In the genomic region with DNA sequence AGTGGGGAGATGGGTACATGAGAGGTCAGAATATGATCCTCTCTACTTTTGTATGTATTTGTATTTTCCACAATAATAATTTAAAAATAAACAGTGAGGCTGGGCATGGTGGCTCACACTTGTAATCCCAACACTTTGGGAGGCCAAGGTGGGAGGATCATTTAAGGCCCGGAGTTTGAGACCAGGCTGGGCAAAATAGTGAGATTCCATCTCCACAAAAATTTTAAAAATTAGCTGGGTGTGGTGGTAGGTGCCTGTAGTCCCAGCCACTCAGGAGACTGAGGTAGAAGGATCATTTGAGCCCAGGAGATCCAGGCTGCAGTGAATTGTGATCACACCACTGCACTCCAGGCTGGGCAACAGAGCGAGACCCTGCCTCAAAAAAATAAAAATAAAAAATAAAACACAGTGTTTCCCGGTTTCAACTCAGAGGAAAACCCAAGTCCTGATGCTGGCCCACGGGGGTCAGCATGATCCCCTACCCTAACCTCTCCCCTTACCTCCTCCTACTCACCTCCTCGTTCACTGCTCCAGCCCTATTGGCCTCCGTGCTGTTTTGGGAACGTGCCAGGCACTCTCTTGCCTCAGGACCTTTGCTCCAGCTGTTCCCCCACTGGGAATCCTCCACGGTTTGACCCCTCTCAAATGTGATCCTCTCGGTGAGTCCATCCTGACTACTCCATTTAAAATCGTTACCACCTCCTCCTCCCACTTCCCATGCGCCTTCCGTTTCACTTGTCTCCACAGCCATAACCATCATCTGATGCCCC, we compare ENCODE assay signal across 24 cellular contexts. TPM values are rescaled to one million over a fixed set of nuclear protein-coding genes. Genes with fewer than 3 reads are reported as not detected.
DNase-seq lines count a peak whose midpoint lies in the region; ATAC-seq and TF ChIP-seq lines count a peak whose summit lies in the region.
"Had no signal": no experiment of that assay in that cellular context is flagged by ENCODE, and none has a peak within 500 bp of the region (broad histone marks: within the 10 kb centered on the region; RNA-seq: fewer than 3 reads in every experiment).

No MANE protein-coding gene starts in this region.

- intact Hi-C loops in activated T-helper 1 cell treated with anti-CD3 and anti-CD28 coated beads, Interleukin-12 subunit alpha, Interleukin-12 subunit beta, Interleukin-2, Interleukin-4 antibody, amounts not matched to agents 30 ng/mL and 10 ng/mL and 1 ng/mL, durations not matched to agents 14 hours and 24 hours and 36 hours (cut with micrococcal nuclease): no loop called here
- intact Hi-C loops in lower lobe of right lung (cut with DNase I) (no loop called here), spleen (cut with DNase I; ENCODE audit: low total_unique reads) (no loop called here)

- no peaks in the 10 kb centered on the region for H3K36me3 Mint-ChIP-seq in activated T-helper 1 cell treated with anti-CD3 and anti-CD28 coated beads, Interleukin-12 subunit alpha, Interleukin-12 subunit beta, Interleukin-2, Interleukin-4 antibody, amounts not matched to agents 30 ng/mL and 10 ng/mL and 1 ng/mL, durations not matched to agents 14 hours and 24 hours and 36 hours (ENCODE audit: low read depth)
- H3K36me3 Mint-ChIP-seq in WTC11: no peaks in the 10 kb centered on the region

- DNase-seq in SJCRH30: peak; percentile 14 to 44
- DNase-seq in activated T-helper 1 cell treated with anti-CD3 and anti-CD28 coated beads, Interleukin-12 subunit alpha, Interleukin-12 subunit beta, Interleukin-2, Interleukin-4 antibody, amounts not matched to agents 30 ng/mL and 10 ng/mL and 1 ng/mL, durations not matched to agents 14 hours and 24 hours and 36 hours (ENCODE audit: low spot score): no peak
- DNase-seq in lower lobe of right lung: peak; percentile 19
- DNase-seq in spleen: peak; percentile 28
- no peak for DNase-seq in WTC11 (ENCODE audit: low spot score)
- no peak for DNase-seq in mucosa of gallbladder (ENCODE audit: low spot score)
- DNase-seq in NCI-H510A treated with DMSO at 0.1 percent for 48 hours (lab: John Stamatoyannopoulos, UW): no peak
- DNase-seq: activated CD4-positive, alpha-beta memory T cell treated with anti-CD3 and anti-CD28 coated beads for 36 hours; activated CD4-positive, CD25-positive, alpha-beta regulatory T cell; DMS79; effector CD4-positive, alpha-beta T cell; GF-D8; NCI-H1048; NCI-H187; NCI-H526; NK-92 treated with Interleukin-12 subunit alpha and Interleukin-12 subunit beta, amount 100 ng/mL, for 24 hours; PC-3; SIG-M5; SW 1271 had no signal

- TF ChIP-seq CTCF in lower lobe of right lung (IDR thresholded peaks at IDR 0.05): no peak
- TF ChIP-seq CTCF in spleen (IDR thresholded peaks at IDR 0.05 in 8 of 11, conservative IDR thresholded peaks at IDR 0.05 in 3 of 11): no peak
- TF ChIP-seq CTCF in WTC11 (IDR thresholded peaks at IDR 0.05): no peak

- 68 to 77% (median 74%) methylated on average over 12 of the region's 12 CpGs for WGBS in spleen, 5 donors

- H3K27ac Mint-ChIP-seq in activated T-helper 1 cell treated with anti-CD3 and anti-CD28 coated beads, Interleukin-12 subunit alpha, Interleukin-12 subunit beta, Interleukin-2, Interleukin-4 antibody, amounts not matched to agents 30 ng/mL and 10 ng/mL and 1 ng/mL, durations not matched to agents 14 hours and 24 hours and 36 hours: peak overlapping the region; percentile 11
- no peak overlapping the region for H3K27ac Mint-ChIP-seq in WTC11
- H3K27ac Mint-ChIP-seq: activated CD4-positive, alpha-beta memory T cell treated with anti-CD3 and anti-CD28 coated beads for 36 hours had no signal

- H3K27ac ChIP-seq in SJCRH30 (peak overlapping the region; percentile 30; the same call in 1 of the 2 replicates), lower lobe of right lung (no peak overlapping the region), spleen (no peak overlapping the region)
- H3K27ac ChIP-seq: C4-2B, neutrophil had no signal

- CTCF ChIA-PET in WTC11 (lab: Charles Lee): interaction anchor here (1.4 kb wide), 1 partner anchor 73 kb away, joined by 3 read pairs; no protein-coding TSS in a partner anchor

- no peak overlapping the region for H3K4me3 Mint-ChIP-seq in activated T-helper 1 cell treated with anti-CD3 and anti-CD28 coated beads, Interleukin-12 subunit alpha, Interleukin-12 subunit beta, Interleukin-2, Interleukin-4 antibody, amounts not matched to agents 30 ng/mL and 10 ng/mL and 1 ng/mL, durations not matched to agents 14 hours and 24 hours and 36 hours
- H3K4me3 Mint-ChIP-seq in WTC11: no peak overlapping the region
- H3K4me3 Mint-ChIP-seq: activated CD4-positive, alpha-beta memory T cell treated with anti-CD3 and anti-CD28 coated beads for 36 hours had no signal

- peaks cover 19% of the 10 kb centered on the region for H3K27me3 Mint-ChIP-seq in activated T-helper 1 cell treated with anti-CD3 and anti-CD28 coated beads, Interleukin-12 subunit alpha, Interleukin-12 subunit beta, Interleukin-2, Interleukin-4 antibody, amounts not matched to agents 30 ng/mL and 10 ng/mL and 1 ng/mL, durations not matched to agents 14 hours and 24 hours and 36 hours (ENCODE audit: insufficient read depth)
- no peaks in the 10 kb centered on the region; the same call in none of the 2 replicates for H3K27me3 Mint-ChIP-seq in WTC11 (ENCODE audit: low read depth)

- no peaks in the 10 kb centered on the region for H3K36me3 ChIP-seq in SJCRH30
- H3K36me3 ChIP-seq in lower lobe of right lung: no peaks in the 10 kb centered on the region
- H3K36me3 ChIP-seq in spleen: no peaks in the 10 kb centered on the region
- H3K36me3 ChIP-seq: neutrophil had no signal

- peaks cover 7% of the 10 kb centered on the region for H3K9me3 Mint-ChIP-seq in activated T-helper 1 cell treated with anti-CD3 and anti-CD28 coated beads, Interleukin-12 subunit alpha, Interleukin-12 subunit beta, Interleukin-2, Interleukin-4 antibody, amounts not matched to agents 30 ng/mL and 10 ng/mL and 1 ng/mL, durations not matched to agents 14 hours and 24 hours and 36 hours
- H3K9me3 Mint-ChIP-seq in WTC11: no peaks in the 10 kb centered on the region

- POLR2A ChIA-PET in WTC11 (lab: Charles Lee): no interaction called here

- no peaks in the 10 kb centered on the region for H3K27me3 ChIP-seq in SJCRH30
- H3K27me3 ChIP-seq in lower lobe of right lung (ENCODE audit: low read depth): peaks cover 18% of the 10 kb centered on the region
- peaks cover 0 to 47% (median 12%) of the 10 kb centered on the region in 7 donors for H3K27me3 ChIP-seq in spleen (replicated peaks in 1 of 7)

- H3K9me3 ChIP-seq in SJCRH30 (replicated peaks) (no peaks in the 10 kb centered on the region), lower lobe of right lung (no peaks in the 10 kb centered on the region), spleen (peaks cover 0 to 14% (median 11%) of the 10 kb centered on the region in 8 donors)
- H3K9me3 ChIP-seq: Caco-2, neutrophil had no signal

- H3K4me1 ChIP-seq in SJCRH30 (peaks cover 33% of the 10 kb centered on the region), lower lobe of right lung (no peaks in the 10 kb centered on the region), spleen (peaks cover 0 to 10% (median 3%) of the 10 kb centered on the region in 6 donors)
- H3K4me1 ChIP-seq: Caco-2 had no signal

- peaks cover 5% of the 10 kb centered on the region for H3K4me1 Mint-ChIP-seq in activated T-helper 1 cell treated with anti-CD3 and anti-CD28 coated beads, Interleukin-12 subunit alpha, Interleukin-12 subunit beta, Interleukin-2, Interleukin-4 antibody, amounts not matched to agents 30 ng/mL and 10 ng/mL and 1 ng/mL, durations not matched to agents 14 hours and 24 hours and 36 hours (ENCODE audit: low read depth)
- H3K4me1 Mint-ChIP-seq in WTC11: no peaks in the 10 kb centered on the region

- H3K4me3 ChIP-seq in SJCRH30 (no peak overlapping the region), lower lobe of right lung (no peak overlapping the region), spleen (no peak overlapping the region)

- TF ChIP-seq POLR2A in spleen (IDR thresholded peaks at IDR 0.05): no peak

- no peak for ATAC-seq in lower lobe of right lung
- no peak for ATAC-seq in WTC11
- ATAC-seq: PC-3 had no signal

TF ChIP-seq in WTC11, 78 proteins besides CTCF, POLR2A, EP300 and RAD21 (continues in another document):
- TF ChIP-seq, protein P1, sequence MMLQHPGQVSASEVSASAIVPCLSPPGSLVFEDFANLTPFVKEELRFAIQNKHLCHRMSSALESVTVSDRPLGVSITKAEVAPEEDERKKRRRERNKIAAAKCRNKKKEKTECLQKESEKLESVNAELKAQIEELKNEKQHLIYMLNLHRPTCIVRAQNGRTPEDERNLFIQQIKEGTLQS (CRISPR knock-in tag; conservative IDR thresholded peaks at IDR 0.05): no peak
- no peak for TF ChIP-seq NR2C2 (CRISPR knock-in tag; IDR thresholded peaks at IDR 0.05)

RNA-seq across cellular contexts. Expression of a gene that starts 2.9 kb away (rescaled TPM):
- total RNA-seq in SJCRH30 (2014; rRNA removed; shearing (Covaris generic)): 0.59 and 0.71 TPM in 2 replicates
- total RNA-seq in activated T-helper 1 cell treated with anti-CD3 and anti-CD28 coated beads, Interleukin-12 subunit alpha, Interleukin-12 subunit beta, Interleukin-2, Interleukin-4 antibody, amounts not matched to agents 30 ng/mL and 10 ng/mL and 1 ng/mL, durations not matched to agents 14 hours and 24 hours and 36 hours: not detected in 2 replicates
- not detected for total RNA-seq in lower lobe of right lung
- total RNA-seq in spleen: not detected
- under 1 TPM in 2 of 3 donors, not detected in 1; 0.03 to 0.17 TPM for polyA plus RNA-seq in spleen
- total RNA-seq in WTC11 (2021): not detected in 3 replicates
- not detected for total RNA-seq in mucosa of gallbladder
- total RNA-seq: activated CD4-positive, alpha-beta memory T cell treated with anti-CD3 and anti-CD28 coated beads for 36 hours; Caco-2; kidney epithelial cell; PC-3; ureter had no signal

RNA-seq across cellular contexts. Expression of a gene that starts 20.1 kb away (rescaled TPM):
- total RNA-seq in SJCRH30 (2014; rRNA removed; shearing (Covaris generic)): not detected in 2 replicates
- not detected in 2 replicates for total RNA-seq in activated T-helper 1 cell treated with anti-CD3 and anti-CD28 coated beads, Interleukin-12 subunit alpha, Interleukin-12 subunit beta, Interleukin-2, Interleukin-4 antibody, amounts not matched to agents 30 ng/mL and 10 ng/mL and 1 ng/mL, durations not matched to agents 14 hours and 24 hours and 36 hours
- total RNA-seq in lower lobe of right lung (1.0 TPM), spleen (not detected), WTC11 (2021) (0.21 to 0.92 TPM (median 0.60 TPM) in 3 replicates), mucosa of gallbladder (0.35 TPM)
- under 1 TPM in 2 of 3 donors, not detected in 1; 0.13 to 0.42 TPM for polyA plus RNA-seq in spleen
- total RNA-seq: activated CD4-positive, alpha-beta memory T cell treated with anti-CD3 and anti-CD28 coated beads for 36 hours; Caco-2; kidney epithelial cell; PC-3 had no signal

RNA-seq across cellular contexts. Expression of a gene that starts 29.0 kb away (rescaled TPM):
- total RNA-seq in SJCRH30 (2014; rRNA removed; shearing (Covaris generic)): 3.5 and 4.0 TPM in 2 replicates
- 1.4 and 1.8 TPM in 2 replicates for total RNA-seq in activated T-helper 1 cell treated with anti-CD3 and anti-CD28 coated beads, Interleukin-12 subunit alpha, Interleukin-12 subunit beta, Interleukin-2, Interleukin-4 antibody, amounts not matched to agents 30 ng/mL and 10 ng/mL and 1 ng/mL, durations not matched to agents 14 hours and 24 hours and 36 hours
- total RNA-seq in lower lobe of right lung (20.0 TPM), spleen (10 to 100 TPM in 6 of 7 donors, 1 to 10 TPM in 1; 9.9 to 22.2 (median 16.3) TPM), WTC11 (2021) (5.2 to 5.9 TPM (median 5.6 TPM) in 3 replicates), mucosa of gallbladder (41.2 TPM)
- polyA plus RNA-seq in spleen: 1 to 10 TPM; 2.1 to 5.0 (median 2.5) TPM

Comparison
In these comparisons a context has a peak if more than half of its experiments do, and no peak if none do; other contexts are left out.
1. DNase-seq: peak in SJCRH30 (2 of 2), lower lobe of right lung (single experiment) and spleen (single experiment); none in activated T-helper 1 cell treated with anti-CD3 and anti-CD28 coated beads, Interleukin-12 subunit alpha, Interleukin-12 subunit beta, Interleukin-2, Interleukin-4 antibody, amounts not matched to agents 30 ng/mL and 10 ng/mL and 1 ng/mL, durations not matched to agents 14 hours and 24 hours and 36 hours (single experiment), WTC11 (single experiment), mucosa of gallbladder (single experiment) and NCI-H510A treated with DMSO at 0.1 percent for 48 hours (single experiment).